8 cellular contexts compared by ENCODE assay signal in genomic region chr16:88810166-88810867, GRCh38. TPM values are rescaled to one million over a fixed set of nuclear protein-coding genes. Genes with fewer than 3 reads are reported as not detected.
DNase-seq lines count a peak whose midpoint lies in the region; ATAC-seq and TF ChIP-seq lines count a peak whose summit lies in the region.

No MANE protein-coding gene starts in this region.

- peak overlapping the region; percentile 90 to 94 for H3K4me3 ChIP-seq in CD4-positive, alpha-beta memory T cell (ENCODE audit: low read length in 2 of 2)
- peak overlapping the region; percentile 74 to 99 (median 85) for H3K4me3 ChIP-seq in right lobe of liver
- H3K4me3 ChIP-seq in tibial artery: peak overlapping the region; percentile 77 to 93

- H3K4me1 ChIP-seq in CD4-positive, alpha-beta memory T cell (ENCODE audit: insufficient read depth, low read length): peaks cover 21% of the 10 kb centered on the region
- H3K4me1 ChIP-seq in right lobe of liver (peaks cover 0 to 18% (median 4%) of the 10 kb centered on the region in 4 donors), tibial artery (peaks cover 0 to 33% (median 26%) of the 10 kb centered on the region in 4 donors)

- no peaks in the 10 kb centered on the region for H3K9me3 Mint-ChIP-seq in CD4-positive, alpha-beta memory T cell
- H3K9me3 Mint-ChIP-seq in activated naive CD8-positive, alpha-beta T cell treated with anti-CD3 and anti-CD28 coated beads for 36 hours: no peaks in the 10 kb centered on the region

- no peaks in the 10 kb centered on the region for H3K9me3 ChIP-seq in CD4-positive, alpha-beta memory T cell (ENCODE audit: control insufficient read depth in 1 of 2, low read length in 2 of 2)
- H3K9me3 ChIP-seq in right lobe of liver: no peaks in the 10 kb centered on the region
- no peaks in the 10 kb centered on the region for H3K9me3 ChIP-seq in tibial artery

- TF ChIP-seq CTCF in right lobe of liver (IDR thresholded peaks at IDR 0.05) (no peak), tibial artery (IDR thresholded peaks at IDR 0.05) (no peak)

- peaks cover 1 to 28% (median 15%) of the 10 kb centered on the region in 4 donors for H3K4me1 Mint-ChIP-seq in CD4-positive, alpha-beta memory T cell
- peaks cover 29% of the 10 kb centered on the region for H3K4me1 Mint-ChIP-seq in activated naive CD8-positive, alpha-beta T cell treated with anti-CD3 and anti-CD28 coated beads for 36 hours

- H3K36me3 ChIP-seq in CD4-positive, alpha-beta memory T cell (ENCODE audit: insufficient read depth, low read length): peaks cover 13% of the 10 kb centered on the region
- H3K36me3 ChIP-seq in right lobe of liver (peaks cover 0 to 5% (median 0%) of the 10 kb centered on the region in 4 donors), tibial artery (peaks cover 0 to 32% (median 13%) of the 10 kb centered on the region in 3 donors)

- no peak for DNase-seq in CD4-positive, alpha-beta memory T cell
- DNase-seq in Kasumi-1 (lab: John Stamatoyannopoulos, UW) (peak; percentile 28 to 38), right lobe of liver (no peak), tibial artery (peak in 1 of 2 donors; percentile 68), HT-29 (ENCODE audit: low spot score) (no peak)
- peak; percentile 60 for DNase-seq in activated naive CD8-positive, alpha-beta T cell treated with anti-CD3 and anti-CD28 coated beads for 36 hours

- CTCF ChIA-PET in CD4-positive, alpha-beta memory T cell (lab: Charles Lee; ENCODE audit: partially characterized antibody): interaction anchor here (1.1 to 5.1 kb wide), 7 partner anchors 27 to 403 kb away, joined by 3 to 35 read pairs (median 6); partner anchors contain the start of genes GALNS and TRAPPC2L

- peak overlapping the region; percentile 67 for H3K27ac ChIP-seq in CD4-positive, alpha-beta memory T cell (ENCODE audit: low read depth, low read length)
- H3K27ac ChIP-seq in right lobe of liver (no peak overlapping the region), tibial artery (peak overlapping the region; percentile 90 to 91)

- intact Hi-C loops in CD4-positive, alpha-beta memory T cell (cut with micrococcal nuclease): no loop called here
- intact Hi-C loops in right lobe of liver (cut with DNase I) (loop anchor here in 1 of 2 donors (10.0 kb wide), 2 partner anchors 54 to 354 kb away; partner anchors contain the start of gene PABPN1L), tibial artery (cut with DNase I; ENCODE audit: low total_unique reads) (loop anchor here (10.0 kb wide), 1 partner anchor 236 kb away; the partner anchor contains the start of gene ZC3H18)

- 20% methylated on average over 4 of the region's 11 CpGs for WGBS in right lobe of liver (ENCODE audit: insufficient coverage, low coverage, low lambda C conversion rate, missing lambda C conversion rate)

- POLR2A ChIA-PET in CD4-positive, alpha-beta memory T cell (lab: Charles Lee; ENCODE audit: partially characterized antibody): interaction anchor here (0.7 to 11.8 kb wide), 13 partner anchors 11 to 431 kb away, joined by 3 to 206 read pairs (median 5); partner anchors contain the start of genes CTU2, GALNS, PIEZO1 and RNF166

- H3K27ac Mint-ChIP-seq in CD4-positive, alpha-beta memory T cell: peak overlapping the region; percentile 19 to 93 (median 85)
- peak overlapping the region; percentile 96 for H3K27ac Mint-ChIP-seq in activated naive CD8-positive, alpha-beta T cell treated with anti-CD3 and anti-CD28 coated beads for 36 hours

- peaks cover 0 to 15% of the 10 kb centered on the region in 2 donors for H3K36me3 Mint-ChIP-seq in CD4-positive, alpha-beta memory T cell
- H3K36me3 Mint-ChIP-seq in activated naive CD8-positive, alpha-beta T cell treated with anti-CD3 and anti-CD28 coated beads for 36 hours: peaks cover 37% of the 10 kb centered on the region

- no peaks in the 10 kb centered on the region for H3K27me3 ChIP-seq in CD4-positive, alpha-beta memory T cell (ENCODE audit: insufficient read depth, low read length)
- H3K27me3 ChIP-seq in right lobe of liver (no peaks in the 10 kb centered on the region), tibial artery (no peaks in the 10 kb centered on the region)

- ATAC-seq in right lobe of liver: no peak
- no peak for ATAC-seq in HG03135 (IDR thresholded peaks at IDR 0.05; ENCODE audit: unreplicated experiment)
- no peak for ATAC-seq in GM21526 (IDR thresholded peaks at IDR 0.05; ENCODE audit: low FRiP score, unreplicated experiment)

- TF ChIP-seq POLR2A in right lobe of liver (IDR thresholded peaks at IDR 0.05): no peak

- H3K27me3 Mint-ChIP-seq in CD4-positive, alpha-beta memory T cell: no peaks in the 10 kb centered on the region
- H3K27me3 Mint-ChIP-seq in activated naive CD8-positive, alpha-beta T cell treated with anti-CD3 and anti-CD28 coated beads for 36 hours: no peaks in the 10 kb centered on the region

- H3K4me3 Mint-ChIP-seq in CD4-positive, alpha-beta memory T cell: peak overlapping the region; percentile 79 to 97 (median 86)
- peak overlapping the region; percentile 94 for H3K4me3 Mint-ChIP-seq in activated naive CD8-positive, alpha-beta T cell treated with anti-CD3 and anti-CD28 coated beads for 36 hours

RNA-seq across cellular contexts. Expression of gene APRT, which starts 1.4 kb away (rescaled TPM):
- 100 to 1,000 TPM; 171 to 175 TPM for total RNA-seq in CD4-positive, alpha-beta memory T cell
- polyA plus RNA-seq in CD4-positive, alpha-beta memory T cell: 100 to 1,000 TPM; 569 to 624 TPM
- total RNA-seq in activated naive CD8-positive, alpha-beta T cell treated with anti-CD3 and anti-CD28 coated beads for 36 hours: 100 to 1,000 TPM; 241 to 272 TPM
- total RNA-seq in right lobe of liver: 100 to 1,000 TPM in 2 of 6 experiments, 10 to 100 TPM in 4; 61.4 to 120 (median 74.1) TPM
- 669 and 675 TPM in 2 replicates for total RNA-seq in HT-29 (2014; rRNA removed; shearing (Covaris generic))

RNA-seq across cellular contexts. Expression of gene CDT1, which starts 6.7 kb away (rescaled TPM):
- total RNA-seq in CD4-positive, alpha-beta memory T cell: under 1 TPM; 0.17 TPM
- under 1 TPM; 0.19 to 0.26 TPM for polyA plus RNA-seq in CD4-positive, alpha-beta memory T cell
- 100 to 1,000 TPM; 156 to 158 TPM for total RNA-seq in activated naive CD8-positive, alpha-beta T cell treated with anti-CD3 and anti-CD28 coated beads for 36 hours
- 1 to 10 TPM in 2 of 6 experiments, under 1 TPM in 4; 0.22 to 9.6 (median 0.42) TPM for total RNA-seq in right lobe of liver
- 120 and 146 TPM in 2 replicates for total RNA-seq in HT-29 (2014; rRNA removed; shearing (Covaris generic))

RNA-seq across cellular contexts. Expression of gene PIEZO1, which starts 25.3 kb away (rescaled TPM):
- total RNA-seq in CD4-positive, alpha-beta memory T cell: 100 to 1,000 TPM; 274 to 302 TPM
- polyA plus RNA-seq in CD4-positive, alpha-beta memory T cell: 10 to 100 TPM; 12.0 to 67.5 TPM
- 10 to 100 TPM; 86.7 to 87.0 TPM for total RNA-seq in activated naive CD8-positive, alpha-beta T cell treated with anti-CD3 and anti-CD28 coated beads for 36 hours
- 10 to 100 TPM; 48.9 to 91.9 (median 64.4) TPM for total RNA-seq in right lobe of liver
- total RNA-seq in HT-29 (2014; rRNA removed; shearing (Covaris generic)): 327 and 375 TPM in 2 replicates

RNA-seq across cellular contexts. Expression of gene GALNS, which starts 46.4 kb away (rescaled TPM):
- 10 to 100 TPM; 58.8 to 65.7 TPM for total RNA-seq in CD4-positive, alpha-beta memory T cell
- 1 to 10 TPM; 5.6 to 8.7 TPM for polyA plus RNA-seq in CD4-positive, alpha-beta memory T cell
- 10 to 100 TPM; 14.7 to 14.9 TPM for total RNA-seq in activated naive CD8-positive, alpha-beta T cell treated with anti-CD3 and anti-CD28 coated beads for 36 hours
- total RNA-seq in right lobe of liver: 10 to 100 TPM in 5 of 6 experiments, 1 to 10 TPM in 1; 9.2 to 20.6 (median 16.5) TPM
- 14.1 and 18.4 TPM in 2 replicates for total RNA-seq in HT-29 (2014; rRNA removed; shearing (Covaris generic))

RNA-seq across cellular contexts. Expression of gene TRAPPC2L, which starts 46.6 kb away (rescaled TPM):
- 10 to 100 TPM; 66.6 to 67.1 TPM for total RNA-seq in CD4-positive, alpha-beta memory T cell
- 100 to 1,000 TPM; 104 to 105 TPM for polyA plus RNA-seq in CD4-positive, alpha-beta memory T cell
- 10 to 100 TPM; 81.8 to 91.3 TPM for total RNA-seq in activated naive CD8-positive, alpha-beta T cell treated with anti-CD3 and anti-CD28 coated beads for 36 hours
- total RNA-seq in right lobe of liver: 10 to 100 TPM; 15.1 to 25.5 (median 20.1) TPM
- total RNA-seq in HT-29 (2014; rRNA removed; shearing (Covaris generic)): 120 and 125 TPM in 2 replicates

Comparison
In these comparisons a context has a peak if more than half of its experiments do, and no peak if none do; other contexts are left out.
1. DNase-seq: peak in Kasumi-1 (2 of 2) and activated naive CD8-positive, alpha-beta T cell treated with anti-CD3 and anti-CD28 coated beads for 36 hours (single experiment); none in CD4-positive, alpha-beta memory T cell (0 of 5), right lobe of liver (0 of 3) and HT-29 (single experiment).
2. H3K27ac ChIP-seq: peak in CD4-positive, alpha-beta memory T cell (single experiment) and tibial artery (2 of 2); none in right lobe of liver (0 of 3).
3. RNA of gene CDT1, which starts 6.7 kb away (total RNA-seq): 156 to 158 TPM in activated naive CD8-positive, alpha-beta T cell treated with anti-CD3 and anti-CD28 coated beads for 36 hours and 120 to 146 TPM in HT-29; 0.22 to 9.6 TPM in right lobe of liver and 0.17 TPM in CD4-positive, alpha-beta memory T cell; every median in the first group is over 10 times any median in the second.
4. Peak in every context shown above with its lines, with median percentiles within 50 percentile points of each other: H3K4me3 ChIP-seq.